2 cellular contexts compared by ENCODE assay signal in the genomic region with DNA sequence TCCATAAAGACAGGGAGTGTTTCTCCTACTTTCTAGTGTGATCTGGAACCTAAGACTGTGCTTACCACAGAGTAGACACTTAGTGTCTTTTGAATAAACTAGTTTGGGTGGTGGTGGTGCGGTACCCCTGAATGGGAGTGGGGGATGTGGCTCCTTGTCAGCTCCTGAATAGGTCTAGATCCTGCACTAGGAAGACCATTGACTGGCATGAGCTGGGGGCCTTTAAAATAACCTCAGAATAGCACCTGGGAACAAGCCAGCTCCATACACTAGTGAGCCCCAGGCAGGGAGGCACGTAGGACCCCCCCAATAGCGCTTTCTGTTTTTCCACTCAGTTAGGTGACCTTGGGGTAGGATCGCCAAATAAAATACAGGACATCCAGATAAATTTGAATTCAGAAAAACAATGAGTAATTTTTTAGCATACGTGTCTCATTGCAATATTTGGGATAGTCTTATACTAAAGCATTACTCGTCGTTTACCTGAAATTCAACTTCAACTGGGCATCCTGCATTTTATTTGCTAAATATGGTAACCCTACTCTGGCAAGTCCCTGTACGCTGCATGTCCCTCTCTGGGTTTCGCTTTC.
TF ChIP-seq lines count a peak whose summit lies in the region.

No MANE protein-coding gene starts in this region.

TF ChIP-seq in SK-N-SH, 30 proteins besides CTCF, POLR2A, EP300 and RAD21 (continued from another document):
- TF ChIP-seq REST (IDR thresholded peaks at IDR 0.05; ENCODE audit: low read depth, low read length) (no peak), FOXJ3 (CRISPR knock-in tag; IDR thresholded peaks at IDR 0.05) (no peak), CHD2 (IDR thresholded peaks at IDR 0.05; ENCODE audit: low read length, partially characterized antibody) (no peak), EZH2phosphoT487 (IDR thresholded peaks at IDR 0.05; ENCODE audit: borderline replicate concordance, low read depth) (no peak), RCOR1 (IDR thresholded peaks at IDR 0.05; ENCODE audit: low read length) (no peak), RFX5 (IDR thresholded peaks at IDR 0.05; ENCODE audit: low read length) (no peak), MXI1 (IDR thresholded peaks at IDR 0.05; ENCODE audit: low read depth, low read length) (no peak)

TF ChIP-seq in SK-N-SH treated with all-trans-retinoic acid at 6 μM for 48 hours, 23 proteins besides CTCF, POLR2A, EP300 and RAD21 (continued from another document):
- TF ChIP-seq CREB5 (CRISPR knock-in tag; IDR thresholded peaks at IDR 0.05; ENCODE audit: low read depth), result no peak
- TF ChIP-seq ZC3H10 (CRISPR knock-in tag; IDR thresholded peaks at IDR 0.05), result no peak
- TF ChIP-seq, protein P1, sequence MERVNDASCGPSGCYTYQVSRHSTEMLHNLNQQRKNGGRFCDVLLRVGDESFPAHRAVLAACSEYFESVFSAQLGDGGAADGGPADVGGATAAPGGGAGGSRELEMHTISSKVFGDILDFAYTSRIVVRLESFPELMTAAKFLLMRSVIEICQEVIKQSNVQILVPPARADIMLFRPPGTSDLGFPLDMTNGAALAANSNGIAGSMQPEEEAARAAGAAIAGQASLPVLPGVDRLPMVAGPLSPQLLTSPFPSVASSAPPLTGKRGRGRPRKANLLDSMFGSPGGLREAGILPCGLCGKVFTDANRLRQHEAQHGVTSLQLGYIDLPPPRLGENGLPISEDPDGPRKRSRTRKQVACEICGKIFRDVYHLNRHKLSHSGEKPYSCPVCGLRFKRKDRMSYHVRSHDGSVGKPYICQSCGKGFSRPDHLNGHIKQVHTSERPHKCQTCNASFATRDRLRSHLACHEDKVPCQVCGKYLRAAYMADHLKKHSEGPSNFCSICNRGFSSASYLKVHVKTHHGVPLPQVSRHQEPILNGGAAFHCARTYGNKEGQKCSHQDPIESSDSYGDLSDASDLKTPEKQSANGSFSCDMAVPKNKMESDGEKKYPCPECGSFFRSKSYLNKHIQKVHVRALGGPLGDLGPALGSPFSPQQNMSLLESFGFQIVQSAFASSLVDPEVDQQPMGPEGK (CRISPR knock-in tag; IDR thresholded peaks at IDR 0.05; ENCODE audit: borderline replicate concordance), result no peak; the same call in 1 of the 2 replicates
- TF ChIP-seq ZFP30 (CRISPR knock-in tag; IDR thresholded peaks at IDR 0.05), result no peak
- TF ChIP-seq OSR1 (CRISPR knock-in tag; IDR thresholded peaks at IDR 0.05), result no peak
- no peak for TF ChIP-seq BACH2 (CRISPR knock-in tag; IDR thresholded peaks at IDR 0.05; ENCODE audit: borderline replicate concordance)
